1 cellular context compared by ENCODE assay signal in genomic region chr19:19064098-19064722, GRCh38.
TF ChIP-seq lines count a peak whose summit lies in the region.

No MANE protein-coding gene starts in this region.

TF ChIP-seq in K562, 482 proteins besides CTCF, POLR2A, EP300 and RAD21 (continued from another document and continues in another):
- no peak for TF ChIP-seq CLOCK (CRISPR knock-in tag; IDR thresholded peaks at IDR 0.05; ENCODE audit: borderline replicate concordance)
- TF ChIP-seq SMARCE1 (IDR thresholded peaks at IDR 0.05): no peak
- TF ChIP-seq PRDM10 (IDR thresholded peaks at IDR 0.05; ENCODE audit: partially characterized antibody): no peak
- no peak for TF ChIP-seq RBM22 (IDR thresholded peaks at IDR 0.05; ENCODE audit: low read depth, low read length, poor library complexity, severe bottlenecking)
- no peak for TF ChIP-seq ZNF77 (CRISPR knock-in tag; IDR thresholded peaks at IDR 0.05)
- TF ChIP-seq MCM3 (IDR thresholded peaks at IDR 0.05): no peak
- TF ChIP-seq NRF1 (conservative IDR thresholded peaks at IDR 0.05 in 1 of 2, IDR thresholded peaks at IDR 0.05 in 1 of 2): no peak
- TF ChIP-seq FOXK2 (conservative IDR thresholded peaks at IDR 0.05 in 1 of 2, IDR thresholded peaks at IDR 0.05 in 1 of 2; ENCODE audit: low read depth in 2 of 2): no peak
- TF ChIP-seq ZNF695 (CRISPR knock-in tag; IDR thresholded peaks at IDR 0.05): no peak
- TF ChIP-seq SMAD3 (CRISPR knock-in tag; conservative IDR thresholded peaks at IDR 0.05): no peak
- TF ChIP-seq HIVEP1 (CRISPR knock-in tag; IDR thresholded peaks at IDR 0.05): no peak
- TF ChIP-seq ZNF436 (CRISPR knock-in tag; IDR thresholded peaks at IDR 0.05): no peak
- TF ChIP-seq PTRF (tag; IDR thresholded peaks at IDR 0.05): no peak
- TF ChIP-seq TEAD1 (CRISPR knock-in tag; IDR thresholded peaks at IDR 0.05): no peak
- TF ChIP-seq SMAD4 (CRISPR knock-in tag; conservative IDR thresholded peaks at IDR 0.05): peak; percentile 34; the same call in 1 of the 2 replicates
- no peak for TF ChIP-seq NFE2L1 (tag; IDR thresholded peaks at IDR 0.05; ENCODE audit: borderline replicate concordance, low read depth)
- no peak for TF ChIP-seq CEBPZ (IDR thresholded peaks at IDR 0.05; ENCODE audit: borderline replicate concordance, low read depth, low read length)
- no peak for TF ChIP-seq JUND (IDR thresholded peaks at IDR 0.05; ENCODE audit: borderline replicate concordance, low read depth, low read length)
- no peak for TF ChIP-seq JUND (tag; IDR thresholded peaks at IDR 0.05; ENCODE audit: borderline replicate concordance, low read depth, low read length)
- no peak for TF ChIP-seq TOE1 (IDR thresholded peaks at IDR 0.05; ENCODE audit: borderline replicate concordance)
- no peak for TF ChIP-seq TOE1 (CRISPR knock-in tag; IDR thresholded peaks at IDR 0.05; ENCODE audit: borderline replicate concordance, low read depth)
- TF ChIP-seq ARID4B (CRISPR knock-in tag; IDR thresholded peaks at IDR 0.05): peak; percentile 78
- TF ChIP-seq CGGBP1 (CRISPR knock-in tag; IDR thresholded peaks at IDR 0.05): no peak
- TF ChIP-seq CBFA2T2 (conservative IDR thresholded peaks at IDR 0.05): no peak
- no peak for TF ChIP-seq ZBTB17 (CRISPR knock-in tag; IDR thresholded peaks at IDR 0.05)
- TF ChIP-seq EP400 (IDR thresholded peaks at IDR 0.05): no peak; the same call in 1 of the 2 replicates
- TF ChIP-seq ZNF512 (tag; IDR thresholded peaks at IDR 0.05): no peak
- peak in 1 of 2 experiments; percentile 23; a peak in 2 of 4 replicates for TF ChIP-seq MNT (conservative IDR thresholded peaks at IDR 0.05)
- TF ChIP-seq TAL1 (IDR thresholded peaks at IDR 0.05): no peak
- no peak for TF ChIP-seq KDM4B (IDR thresholded peaks at IDR 0.05; ENCODE audit: borderline replicate concordance in 2 of 2, low read depth in 1 of 2)
- TF ChIP-seq TCF3 (CRISPR knock-in tag; IDR thresholded peaks at IDR 0.05): no peak
- TF ChIP-seq YY1 (IDR thresholded peaks at IDR 0.05; ENCODE audit: borderline replicate concordance in 1 of 3, control insufficient read depth in 1 of 3, extremely low read depth in 1 of 3, insufficient read depth in 3 of 3, insufficient read length in 1 of 3, insufficient replicate concordance in 2 of 3, low read depth in 1 of 3, low read length in 2 of 3): peak in 1 of 3 experiments; percentile 39
- no peak for TF ChIP-seq SAFB2 (IDR thresholded peaks at IDR 0.05; ENCODE audit: borderline replicate concordance, low read depth, low read length, severe bottlenecking)
- TF ChIP-seq THAP12 (CRISPR knock-in tag; IDR thresholded peaks at IDR 0.05): peak; percentile 6; the same call in 1 of the 2 replicates
- no peak for TF ChIP-seq NR0B1 (IDR thresholded peaks at IDR 0.05; ENCODE audit: partially characterized antibody)
- no peak for TF ChIP-seq PHTF2 (CRISPR knock-in tag; IDR thresholded peaks at IDR 0.05)
- no peak for TF ChIP-seq CCAR2 (IDR thresholded peaks at IDR 0.05; ENCODE audit: low read depth, low read length)
- TF ChIP-seq SUPT5H (IDR thresholded peaks at IDR 0.05): peak; percentile 30; the same call in 1 of the 2 replicates
- no peak for TF ChIP-seq OTX1 (CRISPR knock-in tag; IDR thresholded peaks at IDR 0.05)
- no peak for TF ChIP-seq PTTG1 (tag; IDR thresholded peaks at IDR 0.05; ENCODE audit: low read depth)
